ENCODE assay signal across 33 cellular contexts in the genomic region with DNA sequence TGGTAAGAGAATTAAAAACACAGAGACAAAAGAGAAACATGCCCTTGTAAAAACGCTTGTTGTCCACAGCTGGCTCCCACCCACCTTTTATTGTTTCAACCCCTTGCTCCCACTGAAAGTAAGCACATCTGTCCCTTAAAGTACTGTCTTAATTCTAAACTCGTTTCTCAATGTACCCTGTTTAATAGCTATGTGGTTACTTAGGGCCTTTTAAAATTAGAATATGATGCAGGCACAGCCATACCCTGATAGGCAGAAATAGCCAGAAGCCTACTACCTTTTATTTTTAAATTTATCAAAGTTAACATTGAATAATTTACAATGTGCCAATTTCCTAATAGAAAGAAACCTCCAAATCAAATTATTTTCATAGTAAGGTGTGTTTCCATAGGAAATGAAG. TPM values are rescaled to one million over a fixed set of nuclear protein-coding genes. Genes with fewer than 3 reads are reported as not detected.
"Had no signal": no experiment of that assay in that cellular context is flagged by ENCODE, and none has a peak within 500 bp of the region (broad histone marks: within the 10 kb centered on the region; RNA-seq: fewer than 3 reads in every experiment).

No MANE protein-coding gene starts in this region.

- H3K36me3 ChIP-seq: adrenal gland, ascending aorta, brain microvascular endothelial cell, breast epithelium, cardiac muscle cell had no signal

- H3K27me3 ChIP-seq: adrenal gland, ascending aorta, body of pancreas, brain microvascular endothelial cell, breast epithelium, cardiac muscle cell had no signal

- H3K9me3 ChIP-seq: adrenal gland, ascending aorta, body of pancreas, breast epithelium had no signal

- H3K27ac ChIP-seq: adrenal gland, ascending aorta, body of pancreas, brain microvascular endothelial cell, breast epithelium, cardiac muscle cell had no signal

- H3K4me3 ChIP-seq: adrenal gland, ascending aorta, body of pancreas, breast epithelium, cardiac muscle cell had no signal

- H3K4me1 ChIP-seq: adrenal gland, body of pancreas, breast epithelium had no signal

- ATAC-seq: activated naive CD4-positive, alpha-beta T cell treated with anti-CD3 and anti-CD28 coated beads, Interleukin-2, amount 50 U/mL, for 72 hours; activated naive CD8-positive, alpha-beta T cell treated with anti-CD3 and anti-CD28 coated beads, Interleukin-2, amount 50 U/mL, for 24 hours; activated T-cell treated with anti-CD3 and anti-CD28 coated beads, Interleukin-2, amount 50 U/mL, for 4 hours; activated T-cell treated with anti-CD3 and anti-CD28 coated beads, Interleukin-2, amount 50 U/mL, for 72 hours; activated T-helper 17 cell treated with anti-CD3 and anti-CD28 coated beads, Interleukin-2, amount 50 U/mL, for 72 hours; body of pancreas had no signal

- DNase-seq: activated effector memory CD4-positive, alpha-beta T cell treated with anti-CD3 and anti-CD28 coated beads, Interleukin-2, amount 50 U/mL, for 16 hours; activated effector memory CD4-positive, alpha-beta T cell treated with Interleukin-2 at 50 U/mL for 16 hours; activated gamma-delta T cell; activated gamma-delta T cell treated with Interleukin-2 at 50 U/mL for 16 hours; activated naive CD4-positive, alpha-beta T cell; activated naive CD4-positive, alpha-beta T cell treated with anti-CD3 and anti-CD28 coated beads for 36 hours; activated naive CD4-positive, alpha-beta T cell treated with anti-CD3 and anti-CD28 coated beads, Interleukin-2, amount 10 ng/mL, durations not matched to agents 7 days and 5 days; activated naive CD4-positive, alpha-beta T cell treated with anti-CD3 and anti-CD28 coated beads, Interleukin-2, amount 50 U/mL, for 16 hours; activated naive CD4-positive, alpha-beta T cell treated with Interleukin-2 at 50 U/mL for 16 hours; activated naive CD8-positive, alpha-beta T cell treated with anti-CD3 and anti-CD28 coated beads for 36 hours; activated naive CD8-positive, alpha-beta T cell treated with anti-CD3 and anti-CD28 coated beads, Interleukin-2, amount 10 ng/mL, durations not matched to agents 7 days and 5 days; activated naive CD8-positive, alpha-beta T cell treated with anti-CD3 and anti-CD28 coated beads, Interleukin-2, amount 50 U/mL, for 24 hours; activated T-cell treated with anti-CD3 and anti-CD28 coated beads, Interleukin-2, amount 50 U/mL, for 1 hour; activated T-cell treated with anti-CD3 and anti-CD28 coated beads, Interleukin-2, amount 50 U/mL, for 24 hours; activated T-cell treated with anti-CD3 and anti-CD28 coated beads, Interleukin-2, amount 50 U/mL, for 4 hours; activated T-cell treated with anti-CD3 and anti-CD28 coated beads, Interleukin-2, amount 50 U/mL, for 48 hours; activated T-cell treated with anti-CD3 and anti-CD28 coated beads, Interleukin-2, amount 50 U/mL, for 72 hours; adrenal gland; amniotic stem cell; amygdala; anterior cingulate cortex; aorta; body of pancreas; brain microvascular endothelial cell; caudate nucleus; central memory CD4-positive, alpha-beta T cell; cerebellar nuclear complex had no signal

RNA-seq across cellular contexts. Expression of gene MGAT4C, which starts 4.0 kb away (rescaled TPM):
- total RNA-seq: activated naive CD4-positive, alpha-beta T cell treated with anti-CD3 and anti-CD28 coated beads for 36 hours; activated naive CD4-positive, alpha-beta T cell treated with anti-CD3 and anti-CD28 coated beads, Interleukin-2, amount 50 U/mL, for 72 hours; activated naive CD8-positive, alpha-beta T cell treated with anti-CD3 and anti-CD28 coated beads for 36 hours; activated naive CD8-positive, alpha-beta T cell treated with anti-CD3 and anti-CD28 coated beads, Interleukin-2, amount 10 ng/mL, durations not matched to agents 7 days and 5 days; activated T-cell treated with anti-CD3 and anti-CD28 coated beads, Interleukin-2, amount 50 U/mL, for 4 hours; activated T-cell treated with anti-CD3 and anti-CD28 coated beads, Interleukin-2, amount 50 U/mL, for 72 hours; activated T-helper 17 cell treated with anti-CD3 and anti-CD28 coated beads, Interleukin-2, amount 50 U/mL, for 72 hours; activated T-helper 2 cell treated with anti-CD3 and anti-CD28 coated beads, Interferon-gamma antibody, Interleukin-2, Interleukin-4, amounts not matched to agents 10 μg/mL and 5 μg/mL and 100 μg/mL, durations not matched to agents 14 hours and 24 hours and 36 hours; ascending aorta had no signal
